Comparison of ENCODE assay signal across 8 cellular contexts in the genomic region with DNA sequence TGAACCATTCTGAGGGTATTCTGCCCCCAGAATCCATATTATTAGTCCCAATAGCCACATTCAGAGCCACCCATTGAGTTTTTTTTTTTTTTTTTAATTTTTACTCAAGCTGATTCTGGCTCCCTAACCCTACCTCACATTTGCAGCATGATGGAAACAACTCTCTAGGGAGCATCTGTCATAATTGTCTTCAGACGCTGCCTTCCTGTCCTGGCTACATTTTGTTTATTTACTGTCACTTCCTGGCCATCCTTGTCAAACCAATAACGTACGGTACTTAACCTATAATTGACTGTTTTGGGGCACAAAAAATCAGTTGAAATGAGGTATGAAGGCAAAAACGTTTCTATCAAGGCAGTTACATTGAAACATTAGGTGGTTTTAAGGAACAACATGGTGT. TPM values are rescaled to one million over a fixed set of nuclear protein-coding genes. Genes with fewer than 3 reads are reported as not detected.
DNase-seq lines count a peak whose midpoint lies in the region; ATAC-seq and TF ChIP-seq lines count a peak whose summit lies in the region.

No MANE protein-coding gene starts in this region.

- POLR2A ChIA-PET in activated CD8-positive, alpha-beta T cell treated with anti-CD3 and anti-CD28 coated beads for 36 hours (lab: Charles Lee) = interaction anchor here (1.1 to 1.5 kb wide), 2 partner anchors 91 to 153 kb away, joined by 3 to 4 read pairs; a partner anchor contains a TSS

- peak in 2 of 3 donors; percentile 23 to 24 for DNase-seq in CD4-positive, CD25-positive, alpha-beta regulatory T cell
- DNase-seq in activated CD8-positive, alpha-beta T cell treated with anti-CD3 and anti-CD28 coated beads for 36 hours = no peak
- DNase-seq in occipital lobe (lab: John Stamatoyannopoulos, UW) = no peak
- no peak for DNase-seq in SK-N-DZ (ENCODE audit: low spot score)
- no peak for DNase-seq in HUDEP-2 (lab: John Stamatoyannopoulos, UW; ENCODE audit: unreplicated experiment in 76 of 76)
- DNase-seq in amygdala (lab: John Stamatoyannopoulos, UW) = no peak

- H3K27ac Mint-ChIP-seq in CD4-positive, CD25-positive, alpha-beta regulatory T cell = peak overlapping the region; percentile 88 to 95 (median 94)
- H3K27ac Mint-ChIP-seq in activated CD8-positive, alpha-beta T cell treated with anti-CD3 and anti-CD28 coated beads for 36 hours = peak overlapping the region; percentile 98

- H3K9ac ChIP-seq in muscle layer of colon (ENCODE audit: low read length) = no peak overlapping the region

- peak overlapping the region; percentile 99 for H3K4me3 ChIP-seq in CD4-positive, CD25-positive, alpha-beta regulatory T cell (ENCODE audit: low read depth, low read length)
- H3K4me3 ChIP-seq in muscle layer of colon (ENCODE audit: low read depth in 1 of 2, low read length in 2 of 2) = peak overlapping the region; percentile 6 to 74

- H3K4me3 Mint-ChIP-seq in CD4-positive, CD25-positive, alpha-beta regulatory T cell = peak overlapping the region; percentile 98 to 99 (median 98)
- peak overlapping the region; percentile 96 for H3K4me3 Mint-ChIP-seq in activated CD8-positive, alpha-beta T cell treated with anti-CD3 and anti-CD28 coated beads for 36 hours

- peaks cover 9% of the 10 kb centered on the region for H3K36me3 ChIP-seq in CD4-positive, CD25-positive, alpha-beta regulatory T cell (ENCODE audit: control insufficient read depth, insufficient read depth, low read length)
- no peaks in the 10 kb centered on the region for H3K36me3 ChIP-seq in muscle layer of colon (ENCODE audit: insufficient read depth, low read length)

- H3K27me3 ChIP-seq in CD4-positive, CD25-positive, alpha-beta regulatory T cell (ENCODE audit: control insufficient read depth, insufficient read depth, low read length) = no peaks in the 10 kb centered on the region
- H3K27me3 ChIP-seq in muscle layer of colon (ENCODE audit: control insufficient read depth in 1 of 2, insufficient read depth in 2 of 2, low read length in 2 of 2) = no peaks in the 10 kb centered on the region

- peaks cover 51% of the 10 kb centered on the region for H3K4me1 ChIP-seq in CD4-positive, CD25-positive, alpha-beta regulatory T cell (ENCODE audit: control insufficient read depth, insufficient read depth, low read length, poor library complexity, severe bottlenecking)
- H3K4me1 ChIP-seq in muscle layer of colon (ENCODE audit: insufficient read depth, low read length) = peaks cover 45% of the 10 kb centered on the region

- H3K9me3 Mint-ChIP-seq in CD4-positive, CD25-positive, alpha-beta regulatory T cell = no peaks in the 10 kb centered on the region
- no peaks in the 10 kb centered on the region for H3K9me3 Mint-ChIP-seq in activated CD8-positive, alpha-beta T cell treated with anti-CD3 and anti-CD28 coated beads for 36 hours

- no peaks in the 10 kb centered on the region for H3K27me3 Mint-ChIP-seq in CD4-positive, CD25-positive, alpha-beta regulatory T cell
- H3K27me3 Mint-ChIP-seq in activated CD8-positive, alpha-beta T cell treated with anti-CD3 and anti-CD28 coated beads for 36 hours = no peaks in the 10 kb centered on the region

- no peaks in the 10 kb centered on the region for H3K9me3 ChIP-seq in CD4-positive, CD25-positive, alpha-beta regulatory T cell (ENCODE audit: control insufficient read depth in 2 of 2, low read length in 2 of 2)
- no peaks in the 10 kb centered on the region for H3K9me3 ChIP-seq in muscle layer of colon (ENCODE audit: low read length)

- ATAC-seq in CD4-positive, CD25-positive, alpha-beta regulatory T cell (ENCODE audit: low read depth in 2 of 2) = no peak
- ATAC-seq in GM19372 (IDR thresholded peaks at IDR 0.05; ENCODE audit: low read depth, unreplicated experiment) = peak; percentile 16
- ATAC-seq in activated CD8-positive, alpha-beta T cell treated with anti-CD3 and anti-CD28 coated beads for 36 hours = no peak

- H3K36me3 Mint-ChIP-seq in CD4-positive, CD25-positive, alpha-beta regulatory T cell = peaks cover 14% of the 10 kb centered on the region
- H3K36me3 Mint-ChIP-seq in activated CD8-positive, alpha-beta T cell treated with anti-CD3 and anti-CD28 coated beads for 36 hours (ENCODE audit: low read depth) = peaks cover 24% of the 10 kb centered on the region

- intact Hi-C loops in activated CD8-positive, alpha-beta T cell treated with anti-CD3 and anti-CD28 coated beads for 36 hours (cut with micrococcal nuclease) = loop anchor here (5.0 kb wide), 1 partner anchor 90 kb away; a partner anchor contains a TSS

- H3K27ac ChIP-seq in CD4-positive, CD25-positive, alpha-beta regulatory T cell (ENCODE audit: insufficient read depth, low read length, poor library complexity, severe bottlenecking) = peak overlapping the region; percentile 81
- peak overlapping the region; percentile 69 for H3K27ac ChIP-seq in muscle layer of colon (ENCODE audit: low read depth, low read length)

- H3K4me1 Mint-ChIP-seq in CD4-positive, CD25-positive, alpha-beta regulatory T cell = peaks cover 49 to 85% (median 66%) of the 10 kb centered on the region in 4 donors
- H3K4me1 Mint-ChIP-seq in activated CD8-positive, alpha-beta T cell treated with anti-CD3 and anti-CD28 coated beads for 36 hours (ENCODE audit: low read depth) = peaks cover 73% of the 10 kb centered on the region

- TF ChIP-seq CTCF in activated CD8-positive, alpha-beta T cell treated with anti-CD3 and anti-CD28 coated beads for 36 hours (IDR thresholded peaks at IDR 0.05) = no peak

- CTCF ChIA-PET in activated CD8-positive, alpha-beta T cell treated with anti-CD3 and anti-CD28 coated beads for 36 hours (lab: Charles Lee) = interaction anchor here (0.6 to 5.0 kb wide), 8 partner anchors 14 to 960 kb away, joined by 3 to 44 read pairs (median 20); a partner anchor contains a TSS

RNA-seq across cellular contexts. Expression of a gene that starts 2.1 kb away (rescaled TPM):
- total RNA-seq in CD4-positive, CD25-positive, alpha-beta regulatory T cell = 91.4 TPM
- polyA plus RNA-seq in CD4-positive, CD25-positive, alpha-beta regulatory T cell = 100 to 1,000 TPM; 127 to 207 (median 173) TPM
- total RNA-seq in activated CD8-positive, alpha-beta T cell treated with anti-CD3 and anti-CD28 coated beads for 36 hours = 10 to 100 TPM; 15.9 to 18.6 TPM
- 2.8 TPM for total RNA-seq in occipital lobe
- polyA plus RNA-seq in SK-N-DZ (2014; cell fraction: cytosol; rRNA removed) = 0.10 and 0.13 TPM in 2 replicates
- not detected in 2 replicates for polyA plus RNA-seq in SK-N-DZ (2014; cell fraction: nucleus; rRNA removed)

RNA-seq across cellular contexts. Expression of a gene that starts 28.8 kb away (rescaled TPM):
- total RNA-seq in CD4-positive, CD25-positive, alpha-beta regulatory T cell = 113 TPM
- 10 to 100 TPM; 47.9 to 70.2 (median 59.0) TPM for polyA plus RNA-seq in CD4-positive, CD25-positive, alpha-beta regulatory T cell
- 100 to 1,000 TPM; 113 to 121 TPM for total RNA-seq in activated CD8-positive, alpha-beta T cell treated with anti-CD3 and anti-CD28 coated beads for 36 hours
- total RNA-seq in occipital lobe = 44.9 TPM
- 21.3 and 29.5 TPM in 2 replicates for polyA plus RNA-seq in SK-N-DZ (2014; cell fraction: cytosol; rRNA removed)
- polyA plus RNA-seq in SK-N-DZ (2014; cell fraction: nucleus; rRNA removed) = 40.5 and 53.1 TPM in 2 replicates

Comparison
In these comparisons a context has a peak if more than half of its experiments do, and no peak if none do; other contexts are left out.
1. DNase-seq: peak in CD4-positive, CD25-positive, alpha-beta regulatory T cell (2 of 3); none in activated CD8-positive, alpha-beta T cell treated with anti-CD3 and anti-CD28 coated beads for 36 hours (single experiment), occipital lobe (single experiment), SK-N-DZ (single experiment), HUDEP-2 (0 of 76) and amygdala (0 of 56).